11 cellular contexts compared by ENCODE assay signal in the genomic region with DNA sequence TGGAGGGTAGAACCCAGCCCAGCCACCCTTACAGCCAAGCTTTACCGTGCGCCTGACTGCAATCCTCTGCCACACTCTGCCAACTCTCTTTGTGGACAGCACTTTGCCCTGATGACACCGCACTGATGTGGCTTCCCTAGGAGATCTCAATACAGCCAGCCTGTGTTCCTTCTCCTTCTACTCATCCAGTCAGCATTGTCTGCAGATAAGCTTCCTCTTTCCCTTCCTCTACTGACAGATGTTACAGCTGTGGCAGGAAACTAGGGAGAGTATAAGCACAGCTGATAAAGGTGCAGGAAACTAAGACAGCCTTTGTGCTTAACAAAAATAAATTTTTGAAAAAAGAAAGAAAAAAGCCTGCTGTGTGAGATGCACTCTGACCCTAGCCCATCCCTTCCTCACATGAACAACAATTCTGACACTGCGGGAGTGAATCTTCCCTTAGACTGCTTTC. TPM values are rescaled to one million over a fixed set of nuclear protein-coding genes. Genes with fewer than 3 reads are reported as not detected.
DNase-seq lines count a peak whose midpoint lies in the region; ATAC-seq and TF ChIP-seq lines count a peak whose summit lies in the region.
"Had no signal": no experiment of that assay in that cellular context is flagged by ENCODE, and none has a peak within 500 bp of the region (broad histone marks: within the 10 kb centered on the region; RNA-seq: fewer than 3 reads in every experiment).

No MANE protein-coding gene starts in this region.

- no peak for TF ChIP-seq EP300 in gastroesophageal sphincter (IDR thresholded peaks at IDR 0.05)

- TF ChIP-seq CTCF in gastroesophageal sphincter (IDR thresholded peaks at IDR 0.05), result no peak
- no peak for TF ChIP-seq CTCF in psoas muscle (IDR thresholded peaks at IDR 0.05)
- no peak for TF ChIP-seq CTCF in A673 (conservative IDR thresholded peaks at IDR 0.05; ENCODE audit: low read depth, low read length)

- peaks cover 94% of the 10 kb centered on the region for H3K36me3 Mint-ChIP-seq in activated T-cell treated with anti-CD3 and anti-CD28 coated beads, Interleukin-2, amount 50 U/mL, for 24 hours (ENCODE audit: low read depth)
- H3K36me3 Mint-ChIP-seq in T-cell, result peaks cover 41% of the 10 kb centered on the region

- POLR2A ChIA-PET in T-cell (lab: Charles Lee) (no interaction called here), A673 (lab: Charles Lee; ENCODE audit: low non-redundant PET) (interaction anchor here (0.6 kb wide), 1 partner anchor 67 kb away, joined by 4 read pairs; no protein-coding TSS in a partner anchor)

- CTCF ChIA-PET in T-cell (lab: Charles Lee), result interaction anchor here in 1 of 2 donors (0.5 kb wide), 1 partner anchor 154 kb away, joined by 4 read pairs; no protein-coding TSS in a partner anchor
- CTCF ChIA-PET in A673 (lab: Charles Lee), result no interaction called here

- H3K4me1 Mint-ChIP-seq in activated T-cell treated with anti-CD3 and anti-CD28 coated beads, Interleukin-2, amount 50 U/mL, for 24 hours (ENCODE audit: low read depth), result peaks cover 12% of the 10 kb centered on the region
- H3K4me1 Mint-ChIP-seq in T-cell, result peaks cover 18 to 20% (median 19%) of the 10 kb centered on the region in 3 donors

- no peak overlapping the region for H3K27ac ChIP-seq in gastroesophageal sphincter
- no peak overlapping the region for H3K27ac ChIP-seq in psoas muscle
- no peak overlapping the region for H3K27ac ChIP-seq in A673 (ENCODE audit: low read depth, low read length, poor library complexity, severe bottlenecking)

- 87 to 89% methylated on average over 4 of the region's 4 CpGs for WGBS in gastroesophageal sphincter (ENCODE audit: low coverage in 1 of 2), 2 donors
- WGBS in psoas muscle, 3 donors, result 62 to 83% (median 66%) methylated on average over 4 of the region's 4 CpGs

- H3K9me3 ChIP-seq in gastroesophageal sphincter (no peaks in the 10 kb centered on the region), psoas muscle (no peaks in the 10 kb centered on the region), A673 (ENCODE audit: low read depth, low read length, poor library complexity, severe bottlenecking) (no peaks in the 10 kb centered on the region)

- peak overlapping the region; percentile 79 for H3K27ac Mint-ChIP-seq in activated T-cell treated with anti-CD3 and anti-CD28 coated beads, Interleukin-2, amount 50 U/mL, for 24 hours
- peak overlapping the region; percentile 46 to 73 for H3K27ac Mint-ChIP-seq in T-cell

- H3K4me1 ChIP-seq in gastroesophageal sphincter (peaks cover 0 to 31% (median 5%) of the 10 kb centered on the region in 3 donors), psoas muscle (peaks cover 5% of the 10 kb centered on the region), A673 (ENCODE audit: insufficient read depth, low read length, poor library complexity, severe bottlenecking) (no peaks in the 10 kb centered on the region)

- intact Hi-C loops in psoas muscle (cut with DNase I), result no loop called here
- intact Hi-C loops in A673 (cut with micrococcal nuclease; ENCODE audit: unreplicated experiment), result no loop called here

- no TSS peak for BruUV-seq in A673 (replicated peaks; lab: Mats Ljungman, UMichigan)

- H3K4me3 ChIP-seq in gastroesophageal sphincter (no peak overlapping the region), psoas muscle (no peak overlapping the region), A673 (ENCODE audit: low read depth, low read length, poor library complexity, severe bottlenecking) (no peak overlapping the region)

- DNase-seq in activated T-cell treated with anti-CD3 and anti-CD28 coated beads, Interleukin-2, amount 50 U/mL, for 24 hours, result no peak
- DNase-seq in activated T-cell treated with anti-CD3 and anti-CD28 coated beads, Interleukin-2, amount 50 U/mL, for 48 hours, result no peak
- DNase-seq in T-cell (no peak), psoas muscle (no peak), GM19238 (ENCODE audit: insufficient read length, low spot score) (no peak), NOMO-1 treated with dmso at 0.1 percent for 144 hours (lab: John Stamatoyannopoulos, UW; ENCODE audit: unreplicated experiment) (no peak), A673 (ENCODE audit: low spot score) (no peak)
- DNase-seq: immature natural killer cell, IMR-90, NCI-H510A had no signal

- no peaks in the 10 kb centered on the region for H3K9me3 Mint-ChIP-seq in activated T-cell treated with anti-CD3 and anti-CD28 coated beads, Interleukin-2, amount 50 U/mL, for 24 hours
- H3K9me3 Mint-ChIP-seq in T-cell, result no peaks in the 10 kb centered on the region
- H3K9me3 Mint-ChIP-seq: immature natural killer cell had no signal

- no peak for TF ChIP-seq POLR2A in gastroesophageal sphincter (IDR thresholded peaks at IDR 0.05)

- H3K4me3 Mint-ChIP-seq in activated T-cell treated with anti-CD3 and anti-CD28 coated beads, Interleukin-2, amount 50 U/mL, for 24 hours, result no peak overlapping the region
- H3K4me3 Mint-ChIP-seq in T-cell, result no peak overlapping the region

- H3K36me3 ChIP-seq in gastroesophageal sphincter, result peaks cover 9 to 94% of the 10 kb centered on the region in 2 donors
- H3K36me3 ChIP-seq in psoas muscle (ENCODE audit: insufficient read depth in 1 of 2, low read depth in 1 of 2), result peaks cover 22 to 99% of the 10 kb centered on the region in 2 donors
- H3K36me3 ChIP-seq in A673 (ENCODE audit: insufficient read depth, low read length, poor library complexity, severe bottlenecking), result peaks cover 41% of the 10 kb centered on the region

- ATAC-seq in T-cell (replicated peaks in 1 of 4), result peak in 2 of 4 experiments; percentile 28 to 43
- peak; percentile 65 for ATAC-seq in gastroesophageal sphincter
- peak in 3 of 4 donors; percentile 26 to 33 (median 31) for ATAC-seq in psoas muscle

- H3K27me3 ChIP-seq in gastroesophageal sphincter, result no peaks in the 10 kb centered on the region
- no peaks in the 10 kb centered on the region for H3K27me3 ChIP-seq in psoas muscle (ENCODE audit: insufficient read depth in 3 of 3, low read length in 2 of 3)
- H3K27me3 ChIP-seq in A673 (replicated peaks; ENCODE audit: insufficient read depth, low read depth, low read length, poor library complexity), result no peaks in the 10 kb centered on the region

- H3K27me3 Mint-ChIP-seq in activated T-cell treated with anti-CD3 and anti-CD28 coated beads, Interleukin-2, amount 50 U/mL, for 24 hours, result no peaks in the 10 kb centered on the region
- no peaks in the 10 kb centered on the region for H3K27me3 Mint-ChIP-seq in T-cell

RNA-seq across cellular contexts. Expression of gene CEP68, which starts 25.0 kb away (rescaled TPM):
- total RNA-seq in T-cell (10 to 100 TPM; 24.1 to 41.4 (median 37.4) TPM), gastroesophageal sphincter (10 to 100 TPM; 26.3 to 48.9 (median 30.3) TPM), psoas muscle (10 to 100 TPM; 28.2 to 63.3 (median 38.9) TPM), A673 (2021) (10.1 and 13.4 TPM in 2 replicates)
- polyA plus RNA-seq in psoas muscle, result 10 to 100 TPM in 2 of 3 donors, 1 to 10 TPM in 1; 7.3 to 17.5 (median 17.3) TPM

RNA-seq across cellular contexts. Expression of gene RAB1A, which starts 48.6 kb away (rescaled TPM):
- total RNA-seq in T-cell (10 to 100 TPM; 39.1 to 54.3 (median 42.6) TPM), gastroesophageal sphincter (10 to 100 TPM; 67.7 to 89.4 (median 79.5) TPM), psoas muscle (10 to 100 TPM; 52.0 to 94.2 (median 85.8) TPM), A673 (2021) (119 and 122 TPM in 2 replicates)
- 100 to 1,000 TPM in 2 of 3 donors, 10 to 100 TPM in 1; 83.4 to 229 (median 137) TPM for polyA plus RNA-seq in psoas muscle
